2 cellular contexts compared by ENCODE assay signal in genomic region chr12:51954465-51955361, GRCh38.
TF ChIP-seq lines count a peak whose summit lies in the region.

No MANE protein-coding gene starts in this region.

TF ChIP-seq in SK-N-SH, 30 proteins besides CTCF, POLR2A, EP300 and RAD21 (continued from another document):
- TF ChIP-seq REST (IDR thresholded peaks at IDR 0.05; ENCODE audit: low read depth, low read length) (no peak), SMC3 (IDR thresholded peaks at IDR 0.05; ENCODE audit: low read depth, low read length) (no peak), MXI1 (IDR thresholded peaks at IDR 0.05; ENCODE audit: low read depth, low read length) (no peak), FOXM1 (IDR thresholded peaks at IDR 0.05; ENCODE audit: low read depth) (no peak), TEAD4 (IDR thresholded peaks at IDR 0.05; ENCODE audit: borderline replicate concordance, insufficient read depth) (no peak), ELF1 (IDR thresholded peaks at IDR 0.05) (no peak), IRF3 (IDR thresholded peaks at IDR 0.05; ENCODE audit: low read depth, low read length) (no peak), USF1 (IDR thresholded peaks at IDR 0.05; ENCODE audit: borderline replicate concordance, low read depth) (no peak), GATA2 (CRISPR knock-in tag; IDR thresholded peaks at IDR 0.05) (no peak), TAF1 (IDR thresholded peaks at IDR 0.05; ENCODE audit: borderline replicate concordance, low read depth, low read length) (no peak), MEF2A (IDR thresholded peaks at IDR 0.05; ENCODE audit: borderline replicate concordance, low read depth) (no peak), JUND (IDR thresholded peaks at IDR 0.05) (no peak), POLR2AphosphoS5 (IDR thresholded peaks at IDR 0.05; ENCODE audit: low read depth, low read length) (no peak), PBX3 (IDR thresholded peaks at IDR 0.05) (no peak), FOSL2 (IDR thresholded peaks at IDR 0.05; ENCODE audit: borderline replicate concordance, low read depth) (no peak)

TF ChIP-seq in SK-N-SH treated with all-trans-retinoic acid at 6 μM for 48 hours, 23 proteins besides CTCF, POLR2A, EP300 and RAD21 (continued from another document):
- TF ChIP-seq CREB5 (CRISPR knock-in tag; IDR thresholded peaks at IDR 0.05; ENCODE audit: low read depth) (no peak), ZNF70 (CRISPR knock-in tag; IDR thresholded peaks at IDR 0.05) (no peak), ZNF565 (CRISPR knock-in tag; conservative IDR thresholded peaks at IDR 0.05; ENCODE audit: low read depth) (no peak), CSRNP3 (CRISPR knock-in tag; IDR thresholded peaks at IDR 0.05) (no peak), CSDC2 (CRISPR knock-in tag; IDR thresholded peaks at IDR 0.05) (no peak), ZFP30 (CRISPR knock-in tag; IDR thresholded peaks at IDR 0.05) (no peak), GLIS3 (CRISPR knock-in tag; IDR thresholded peaks at IDR 0.05) (no peak), PPARA (CRISPR knock-in tag; IDR thresholded peaks at IDR 0.05; ENCODE audit: borderline replicate concordance) (no peak), ESRRG (CRISPR knock-in tag; IDR thresholded peaks at IDR 0.05) (no peak), ZC3H10 (CRISPR knock-in tag; IDR thresholded peaks at IDR 0.05) (no peak), RARB (CRISPR knock-in tag; IDR thresholded peaks at IDR 0.05) (no peak), ZNF8 (CRISPR knock-in tag; IDR thresholded peaks at IDR 0.05) (no peak), TOX (CRISPR knock-in tag; IDR thresholded peaks at IDR 0.05; ENCODE audit: borderline replicate concordance) (no peak)
